ENCODE assay signal across 18 cellular contexts in the genomic region with DNA sequence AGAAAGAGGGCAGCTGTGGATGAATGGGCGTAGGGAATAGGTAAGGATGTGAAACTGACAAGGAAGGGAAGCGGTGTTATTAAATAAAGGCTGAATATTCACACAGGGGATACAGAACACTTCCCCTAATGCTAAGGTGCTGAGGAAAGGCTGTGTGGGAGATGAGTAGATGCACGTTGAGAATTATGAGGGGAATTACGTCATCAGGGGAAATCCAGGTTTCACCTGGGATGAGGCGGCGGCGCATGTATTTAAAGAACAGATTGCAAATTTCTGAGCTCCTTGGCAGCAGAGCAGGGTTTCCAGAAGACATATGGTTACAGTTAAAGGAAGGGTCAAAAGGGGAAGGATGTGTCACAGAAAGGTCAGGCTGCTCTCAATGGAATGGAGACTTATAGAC. TPM values are rescaled to one million over a fixed set of nuclear protein-coding genes. Genes with fewer than 3 reads are reported as not detected.
"Had no signal": no experiment of that assay in that cellular context is flagged by ENCODE, and none has a peak within 500 bp of the region (broad histone marks: within the 10 kb centered on the region; RNA-seq: fewer than 3 reads in every experiment).

No MANE protein-coding gene starts in this region.

- H3K27me3 ChIP-seq: tibial nerve had no signal

- ATAC-seq: activated CD8-positive, alpha-beta T cell treated with anti-CD3 and anti-CD28 coated beads, Interleukin-2, amount 10 ng/mL, durations not matched to agents 7 days and 5 days; lower lobe of right lung; naive thymus-derived CD8-positive, alpha-beta T cell; right cardiac atrium; stimulated activated naive B cell treated with anti-CD40 and anti-IgM and Interleukin-4, amounts not matched to agents 10 μg/mL and 1 μg/mL and 100 μg/mL, for 72 hours had no signal

- H3K36me3 ChIP-seq: lower lobe of right lung, tibial nerve had no signal

- FAIRE-seq: astrocyte had no signal

- H3K4me1 ChIP-seq: lower lobe of right lung, tibial nerve had no signal

- H3K4me3 Mint-ChIP-seq: activated CD8-positive, alpha-beta T cell treated with anti-CD3 and anti-CD28 coated beads, Interleukin-2, amount 10 ng/mL, durations not matched to agents 7 days and 5 days; activated T-helper 1 cell treated with anti-CD3 and anti-CD28 coated beads, Interleukin-12 subunit alpha, Interleukin-12 subunit beta, Interleukin-2, Interleukin-4 antibody, amounts not matched to agents 30 ng/mL and 10 ng/mL and 1 ng/mL, durations not matched to agents 14 hours and 24 hours and 36 hours; naive thymus-derived CD8-positive, alpha-beta T cell; stimulated activated naive B cell treated with anti-CD40 and anti-IgM and Interleukin-4, amounts not matched to agents 10 μg/mL and 1 μg/mL and 100 μg/mL, for 72 hours had no signal

- H3K9me3 Mint-ChIP-seq: naive thymus-derived CD8-positive, alpha-beta T cell; stimulated activated naive B cell treated with anti-CD40 and anti-IgM and Interleukin-4, amounts not matched to agents 10 μg/mL and 1 μg/mL and 100 μg/mL, for 72 hours had no signal

- H3K4me1 Mint-ChIP-seq: naive thymus-derived CD8-positive, alpha-beta T cell had no signal

- H3K4me3 ChIP-seq: coronary artery, lower lobe of right lung, tibial nerve had no signal

- H3K27ac ChIP-seq: coronary artery, epithelial cell of prostate, lower lobe of right lung had no signal

- H3K27ac Mint-ChIP-seq: activated CD8-positive, alpha-beta T cell treated with anti-CD3 and anti-CD28 coated beads, Interleukin-2, amount 10 ng/mL, durations not matched to agents 7 days and 5 days; activated T-helper 1 cell treated with anti-CD3 and anti-CD28 coated beads, Interleukin-12 subunit alpha, Interleukin-12 subunit beta, Interleukin-2, Interleukin-4 antibody, amounts not matched to agents 30 ng/mL and 10 ng/mL and 1 ng/mL, durations not matched to agents 14 hours and 24 hours and 36 hours; naive thymus-derived CD8-positive, alpha-beta T cell; stimulated activated naive B cell treated with anti-CD40 and anti-IgM and Interleukin-4, amounts not matched to agents 10 μg/mL and 1 μg/mL and 100 μg/mL, for 72 hours had no signal

- H3K9me3 ChIP-seq: lower lobe of right lung, tibial nerve had no signal

- DNase-seq: activated CD4-positive, alpha-beta T cell treated with anti-CD3 and anti-CD28 coated beads for 1 hour; activated CD8-positive, alpha-beta memory T cell treated with anti-CD3 and anti-CD28 coated beads, Interleukin-2, amount 50 U/mL, for 48 hours; activated CD8-positive, alpha-beta T cell treated with anti-CD3 and anti-CD28 coated beads, Interleukin-2, amount 10 ng/mL, durations not matched to agents 7 days and 5 days; activated naive CD4-positive, alpha-beta T cell; caudate nucleus; effector CD8-positive, alpha-beta T cell; hippocampal formation; lower lobe of right lung; midbrain; naive thymus-derived CD8-positive, alpha-beta T cell; right cardiac atrium; stimulated activated naive B cell treated with anti-CD40 and anti-IgM and Interleukin-4, amounts not matched to agents 10 μg/mL and 1 μg/mL and 100 μg/mL, for 72 hours; T-helper 9 cell had no signal

- H3K36me3 Mint-ChIP-seq: naive thymus-derived CD8-positive, alpha-beta T cell; stimulated activated naive B cell treated with anti-CD40 and anti-IgM and Interleukin-4, amounts not matched to agents 10 μg/mL and 1 μg/mL and 100 μg/mL, for 72 hours had no signal

RNA-seq across cellular contexts. Expression of a gene that starts 28.7 kb away (rescaled TPM):
- total RNA-seq: activated CD8-positive, alpha-beta T cell treated with anti-CD3 and anti-CD28 coated beads, Interleukin-2, amount 10 ng/mL, durations not matched to agents 7 days and 5 days had no signal
- polyA plus RNA-seq: naive thymus-derived CD8-positive, alpha-beta T cell had no signal
